1 cellular context compared by ENCODE assay signal in genomic region chr4:177079327-177079726, GRCh38.
TF ChIP-seq lines count a peak whose summit lies in the region.

No MANE protein-coding gene starts in this region.

TF ChIP-seq in WTC11, 78 proteins besides CTCF, POLR2A, EP300 and RAD21 (continued from another document):
- TF ChIP-seq ZNF219 (CRISPR knock-in tag; IDR thresholded peaks at IDR 0.05; ENCODE audit: borderline replicate concordance), result no peak
- no peak for TF ChIP-seq ZBTB21 (CRISPR knock-in tag; IDR thresholded peaks at IDR 0.05; ENCODE audit: borderline replicate concordance)
- no peak for TF ChIP-seq RORB (CRISPR knock-in tag; IDR thresholded peaks at IDR 0.05)
- no peak for TF ChIP-seq ZBTB43 (CRISPR knock-in tag; IDR thresholded peaks at IDR 0.05)
- TF ChIP-seq ZNF263 (CRISPR knock-in tag; IDR thresholded peaks at IDR 0.05; ENCODE audit: low read depth), result no peak
- no peak for TF ChIP-seq IRF2 (CRISPR knock-in tag; IDR thresholded peaks at IDR 0.05; ENCODE audit: borderline replicate concordance, low read depth)
- TF ChIP-seq NFATC4 (CRISPR knock-in tag; IDR thresholded peaks at IDR 0.05), result no peak
- TF ChIP-seq JAZF1 (CRISPR knock-in tag; IDR thresholded peaks at IDR 0.05), result no peak
- TF ChIP-seq ZNF232 (CRISPR knock-in tag; IDR thresholded peaks at IDR 0.05), result no peak
